14 cellular contexts compared by ENCODE assay signal in the genomic region with DNA sequence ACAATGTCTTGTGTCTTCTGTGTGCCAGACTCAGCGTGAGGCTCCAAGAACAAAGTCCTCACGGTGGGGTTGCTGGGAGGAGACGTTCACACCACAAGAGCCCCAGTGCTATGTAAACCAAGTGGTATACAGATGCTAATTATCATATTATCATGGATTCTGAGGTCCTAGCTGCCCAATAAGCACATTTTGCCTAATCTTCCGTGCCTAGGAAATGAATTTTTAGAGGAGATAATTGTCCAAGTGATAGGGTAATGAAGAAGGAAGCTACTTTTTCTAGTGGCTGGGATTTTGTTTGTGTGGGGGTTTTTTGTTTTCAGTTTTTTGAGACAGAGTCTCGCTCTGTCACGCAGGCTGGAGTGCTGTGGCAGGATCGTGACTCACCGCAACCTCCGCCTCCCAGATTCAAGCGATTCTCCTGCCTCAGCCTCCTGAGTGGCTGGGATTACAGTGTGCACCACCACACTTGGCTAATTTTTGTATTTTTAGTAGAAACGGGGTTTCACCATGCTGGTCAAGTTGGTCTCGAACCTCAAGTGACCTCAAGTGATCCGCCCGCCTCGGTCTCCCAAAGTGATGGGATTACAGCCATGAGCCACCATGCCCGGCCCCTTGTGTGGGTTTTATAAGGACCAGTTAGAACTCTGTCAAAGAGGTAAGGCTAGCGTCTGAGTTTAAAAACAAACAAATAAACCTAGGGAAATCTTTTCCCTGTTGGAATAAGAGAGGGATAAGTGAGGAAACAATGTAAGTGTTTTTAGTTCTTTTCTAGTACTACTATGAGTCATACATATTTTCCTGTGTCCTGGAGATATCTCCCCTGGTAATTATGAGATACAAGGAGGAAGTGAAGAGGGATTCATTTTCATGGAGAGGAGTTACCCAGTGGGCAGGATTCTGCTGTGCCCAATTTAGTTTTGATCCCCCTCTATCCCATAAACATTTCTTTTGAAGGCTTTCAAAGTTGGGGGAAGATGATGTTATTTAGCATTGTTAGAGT. TPM values are rescaled to one million over a fixed set of nuclear protein-coding genes. Genes with fewer than 3 reads are reported as not detected.
DNase-seq lines count a peak whose midpoint lies in the region; ATAC-seq and TF ChIP-seq lines count a peak whose summit lies in the region.
"Had no signal": no experiment of that assay in that cellular context is flagged by ENCODE, and none has a peak within 500 bp of the region (broad histone marks: within the 10 kb centered on the region; RNA-seq: fewer than 3 reads in every experiment).

No MANE protein-coding gene starts in this region.

- TF ChIP-seq CTCF in coronary artery (IDR thresholded peaks at IDR 0.05) (no peak), CD14-positive monocyte (IDR thresholded peaks at IDR 0.05) (no peak)

- H3K14ac ChIP-seq in mesenchymal stem cell (ENCODE audit: low read length in 2 of 2), result no peak overlapping the region

- H3K36me3 Mint-ChIP-seq in CD14-positive monocyte, result no peaks in the 10 kb centered on the region

- H3K4ac ChIP-seq in mesenchymal stem cell (ENCODE audit: low read depth in 1 of 2, low read length in 2 of 2), result peak overlapping the region in 1 of 2 experiments; percentile 4

- H3K4me1 Mint-ChIP-seq in CD14-positive monocyte, result peaks cover 11% of the 10 kb centered on the region

- 19% methylated on average over 14 of the region's 17 CpGs for WGBS in mesenchymal stem cell

- intact Hi-C loops in CD14-positive monocyte (cut with micrococcal nuclease), result loop anchor here in 1 of 2 donors (10.0 kb wide), 2 partner anchors 95 to 535 kb away; a partner anchor contains a TSS

- H3K4me3 ChIP-seq in coronary artery (no peak overlapping the region), mesenchymal stem cell (ENCODE audit: insufficient read depth in 1 of 2, low read depth in 1 of 2, low read length in 2 of 2) (peak overlapping the region in 1 of 2 experiments; percentile 15)
- H3K4me3 ChIP-seq: SK-N-MC had no signal

- H4K8ac ChIP-seq in mesenchymal stem cell (ENCODE audit: low read length), result no peak overlapping the region

- peaks cover 0 to 4% (median 0%) of the 10 kb centered on the region in 7 donors for H3K9me3 Mint-ChIP-seq in CD14-positive monocyte
- H3K9me3 Mint-ChIP-seq: activated CD4-positive, alpha-beta T cell treated with anti-CD3 and anti-CD28 coated beads, Interleukin-2, amount 10 ng/mL, durations not matched to agents 24 days and 14 days; dendritic cell treated with granulocyte-macrophage colony-stimulating factor and Interleukin-4, amounts not matched to agents 40 ng/mL and 50 ng/mL, for 4 days; neural crest cell had no signal

- no peaks in the 10 kb centered on the region for H3K9me3 ChIP-seq in mesenchymal stem cell (ENCODE audit: control insufficient read depth, low read length)

- peak overlapping the region; percentile 55 to 88 for H2BK12ac ChIP-seq in mesenchymal stem cell (ENCODE audit: low read length in 2 of 2)

- no peak overlapping the region for H3K4me3 Mint-ChIP-seq in CD14-positive monocyte
- H3K4me3 Mint-ChIP-seq: activated CD4-positive, alpha-beta T cell treated with anti-CD3 and anti-CD28 coated beads, Interleukin-2, amount 10 ng/mL, durations not matched to agents 24 days and 14 days; dendritic cell treated with granulocyte-macrophage colony-stimulating factor and Interleukin-4, amounts not matched to agents 40 ng/mL and 50 ng/mL, for 4 days; neural crest cell had no signal

- no peaks in the 10 kb centered on the region for H3K79me1 ChIP-seq in mesenchymal stem cell (replicated peaks; ENCODE audit: low read length, poor library complexity, severe bottlenecking)

- no peaks in the 10 kb centered on the region for H3K36me3 ChIP-seq in mesenchymal stem cell (ENCODE audit: control insufficient read depth in 1 of 2, insufficient read depth in 2 of 2, low read depth in 1 of 2, low read length in 2 of 2)

- H2BK15ac ChIP-seq in mesenchymal stem cell (ENCODE audit: low read depth, poor library complexity, severe bottlenecking), result no peak overlapping the region

- H3K27ac Mint-ChIP-seq in CD14-positive monocyte, result peak overlapping the region in 1 of 7 donors; percentile 41
- H3K27ac Mint-ChIP-seq: activated CD4-positive, alpha-beta T cell treated with anti-CD3 and anti-CD28 coated beads, Interleukin-2, amount 10 ng/mL, durations not matched to agents 24 days and 14 days had no signal

- H2BK5ac ChIP-seq in mesenchymal stem cell (ENCODE audit: low read depth, low read length, poor library complexity, severe bottlenecking), result peak overlapping the region; percentile 38

- H3K27me3 ChIP-seq in mesenchymal stem cell (ENCODE audit: control insufficient read depth in 1 of 2, insufficient read depth in 1 of 2, low read length in 2 of 2), result no peaks in the 10 kb centered on the region

- H3K9ac ChIP-seq in mesenchymal stem cell (ENCODE audit: low read length), result peak overlapping the region; percentile 75

- no peak overlapping the region for H2BK120ac ChIP-seq in mesenchymal stem cell (ENCODE audit: low read depth, low read length)

- H3K18ac ChIP-seq in mesenchymal stem cell (ENCODE audit: low read depth in 1 of 2, low read length in 2 of 2), result peak overlapping the region in 1 of 2 experiments; percentile 34

- no peak overlapping the region for H4K91ac ChIP-seq in mesenchymal stem cell (ENCODE audit: low read length)

- no peak overlapping the region for H3K23ac ChIP-seq in mesenchymal stem cell (ENCODE audit: low read length in 2 of 2)

- H3K4me2 ChIP-seq in mesenchymal stem cell (ENCODE audit: low read length, poor library complexity, severe bottlenecking), result peak overlapping the region; percentile 26

- ATAC-seq in GM19023 (IDR thresholded peaks at IDR 0.05; ENCODE audit: unreplicated experiment), result no peak
- no peak for ATAC-seq in GM19351 (IDR thresholded peaks at IDR 0.05; ENCODE audit: unreplicated experiment)

- DNase-seq in EH (ENCODE audit: low read depth) (peak; percentile 77), NCI-H2227 (lab: John Stamatoyannopoulos, UW; ENCODE audit: unreplicated experiment) (peak; percentile 21), coronary artery (ENCODE audit: low spot score) (peak; percentile 64), mesenchymal stem cell (peak; percentile 93), NCI-H774 (lab: John Stamatoyannopoulos, UW) (no peak), CD14-positive monocyte (ENCODE audit: low spot score) (no peak)
- DNase-seq: activated CD4-positive, alpha-beta T cell treated with anti-CD3 and anti-CD28 coated beads, Interleukin-2, amount 10 ng/mL, durations not matched to agents 24 days and 14 days; stimulated activated naive CD4-positive, alpha-beta T cell treated with Interleukin-2 at 50 U/mL for 16 hours had no signal

- H2AFZ ChIP-seq in mesenchymal stem cell (ENCODE audit: low read depth, low read length), result no peak overlapping the region

- H3K27me3 Mint-ChIP-seq in CD14-positive monocyte (ENCODE audit: low read depth in 3 of 3), result peaks cover 10 to 14% (median 13%) of the 10 kb centered on the region in 3 donors

- H2AK5ac ChIP-seq in mesenchymal stem cell (ENCODE audit: low read length, severe bottlenecking), result peak overlapping the region; percentile 7

- peaks cover 20% of the 10 kb centered on the region for H3K4me1 ChIP-seq in mesenchymal stem cell (ENCODE audit: control insufficient read depth, insufficient read depth, low read depth, low read length)

- H3K27ac ChIP-seq in coronary artery (peak overlapping the region in 1 of 2 donors; percentile 33), mesenchymal stem cell (ENCODE audit: low read length, poor library complexity, severe bottlenecking) (peak overlapping the region; percentile 89)
- H3K27ac ChIP-seq: C4-2B, SK-N-MC had no signal

RNA-seq across cellular contexts. Expression of a gene that starts 9.5 kb away (rescaled TPM):
- 9.6 TPM for polyA plus RNA-seq in mesenchymal stem cell (2013, experiment 1 of 2)
- polyA plus RNA-seq in mesenchymal stem cell (2013, experiment 2 of 2), result 9.9 TPM
- 1 to 10 TPM; 1.4 to 1.5 TPM for polyA plus RNA-seq in CD14-positive monocyte

Comparison
In these comparisons a context has a peak if more than half of its experiments do, and no peak if none do; other contexts are left out.
1. DNase-seq: peak in EH (single experiment), NCI-H2227 (single experiment), coronary artery (single experiment) and mesenchymal stem cell (single experiment); none in NCI-H774 (single experiment) and CD14-positive monocyte (single experiment).